ENCODE assay signal across 22 cellular contexts in genomic region chr6:108009894-108010293, GRCh38.
"Had no signal": no experiment of that assay in that cellular context is flagged by ENCODE, and none has a peak within 500 bp of the region (broad histone marks: within the 10 kb centered on the region; RNA-seq: fewer than 3 reads in every experiment).

No MANE protein-coding gene starts in this region.

- H3K27me3 Mint-ChIP-seq: activated CD4-positive, alpha-beta memory T cell treated with anti-CD3 and anti-CD28 coated beads, Interleukin-2, amount 10 ng/mL, durations not matched to agents 7 days and 5 days had no signal

- H3K27me3 ChIP-seq: body of pancreas, left lung, neural progenitor cell, right lobe of liver, transverse colon had no signal

- ATAC-seq: body of pancreas; left lung; naive thymus-derived CD4-positive, alpha-beta T cell; right lobe of liver; WTC11 had no signal

- H2AFZ ChIP-seq: neural progenitor cell had no signal

- H3K9ac ChIP-seq: neural progenitor cell had no signal

- FAIRE-seq: endothelial cell of umbilical vein, urothelium cell line had no signal

- H3K27ac ChIP-seq: body of pancreas, left lung, neural progenitor cell, right lobe of liver, skin epidermis, transverse colon had no signal

- H3K27ac Mint-ChIP-seq: activated CD4-positive, alpha-beta memory T cell treated with anti-CD3 and anti-CD28 coated beads, Interleukin-2, amount 10 ng/mL, durations not matched to agents 7 days and 5 days; activated naive CD4-positive, alpha-beta T cell treated with anti-CD3 and anti-CD28 coated beads, Interleukin-2, amount 50 U/mL, for 24 hours; activated T-helper 1 cell treated with anti-CD3 and anti-CD28 coated beads, Interleukin-12 subunit alpha, Interleukin-12 subunit beta, Interleukin-2, Interleukin-4 antibody, amounts not matched to agents 30 ng/mL and 10 ng/mL and 1 ng/mL, durations not matched to agents 14 hours and 24 hours and 36 hours; naive thymus-derived CD4-positive, alpha-beta T cell; neural progenitor cell; WTC11 had no signal

- H3K4me1 ChIP-seq: body of pancreas, left lung, neural progenitor cell, right lobe of liver, transverse colon had no signal

- H3K36me3 ChIP-seq: left lung, neural progenitor cell, right lobe of liver, transverse colon had no signal

- H3K4me3 ChIP-seq: body of pancreas, left lung, lung, neural progenitor cell, right lobe of liver, skin epidermis, transverse colon had no signal

- H3K36me3 Mint-ChIP-seq: neural progenitor cell had no signal

- H3K4me3 Mint-ChIP-seq: activated CD4-positive, alpha-beta memory T cell treated with anti-CD3 and anti-CD28 coated beads, Interleukin-2, amount 10 ng/mL, durations not matched to agents 7 days and 5 days; activated naive CD4-positive, alpha-beta T cell treated with anti-CD3 and anti-CD28 coated beads, Interleukin-2, amount 50 U/mL, for 24 hours; activated T-helper 1 cell treated with anti-CD3 and anti-CD28 coated beads, Interleukin-12 subunit alpha, Interleukin-12 subunit beta, Interleukin-2, Interleukin-4 antibody, amounts not matched to agents 30 ng/mL and 10 ng/mL and 1 ng/mL, durations not matched to agents 14 hours and 24 hours and 36 hours; naive thymus-derived CD4-positive, alpha-beta T cell; neural progenitor cell; WTC11 had no signal

- H3K9me3 ChIP-seq: body of pancreas, right lobe of liver had no signal

- H3K4me2 ChIP-seq: neural progenitor cell had no signal

- H3K4me1 Mint-ChIP-seq: activated CD4-positive, alpha-beta memory T cell treated with anti-CD3 and anti-CD28 coated beads, Interleukin-2, amount 10 ng/mL, durations not matched to agents 7 days and 5 days; activated naive CD4-positive, alpha-beta T cell treated with anti-CD3 and anti-CD28 coated beads, Interleukin-2, amount 50 U/mL, for 24 hours; naive thymus-derived CD4-positive, alpha-beta T cell; neural progenitor cell; WTC11 had no signal

- DNase-seq: activated CD4-positive, alpha-beta memory T cell treated with anti-CD3 and anti-CD28 coated beads, Interleukin-2, amount 10 ng/mL, durations not matched to agents 7 days and 5 days; activated CD4-positive, alpha-beta T cell treated with anti-CD3 and anti-CD28 coated beads for 48 hours; activated gamma-delta T cell treated with Interleukin-2 at 50 U/mL for 16 hours; anterior cingulate cortex; body of pancreas; caudate nucleus; effector memory CD4-positive, alpha-beta T cell; left lung; naive thymus-derived CD4-positive, alpha-beta T cell; posterior cingulate gyrus; right lobe of liver; stimulated activated CD4-positive, alpha-beta T cell treated with anti-CD3 and anti-CD28 coated beads, Interleukin-1b, Interleukin-23, amount 100 ng/mL, for 48 hours; T1000; transverse colon had no signal
